8 cellular contexts compared by ENCODE assay signal in genomic region chr19:17555480-17555928, GRCh38. TPM values are rescaled to one million over a fixed set of nuclear protein-coding genes. Genes with fewer than 3 reads are reported as not detected.
DNase-seq lines count a peak whose midpoint lies in the region; ATAC-seq, FAIRE-seq and TF ChIP-seq lines count a peak whose summit lies in the region.

COLGALT1 (plus strand) TSS chr19:17555649; CDS start chr19:17555714, 65 bp downstream.

- TF ChIP-seq CTCF in WI38 (IDR thresholded peaks at IDR 0.05; ENCODE audit: low read depth, low read length), result no peak
- TF ChIP-seq CTCF in mammary epithelial cell (conservative IDR thresholded peaks at IDR 0.05 in 1 of 2, IDR thresholded peaks at IDR 0.05 in 1 of 2; ENCODE audit: extremely low read depth in 1 of 2, insufficient read depth in 1 of 2, low read depth in 1 of 2, low read length in 2 of 2), result no peak

- CTCF ChIA-PET in mammary epithelial cell (lab: Charles Lee; ENCODE audit: low non-redundant PET), result no interaction called here

- H3K9ac ChIP-seq in mammary epithelial cell (ENCODE audit: insufficient read depth, low read length), result peak within 1 kb of the TSS; percentile 76

- intact Hi-C loops in mammary epithelial cell (cut with micrococcal nuclease), result loop anchor here (1.0 kb wide), 2 partner anchors 43 to 86 kb away; no protein-coding TSS in a partner anchor

- ATAC-seq in GM18873 (IDR thresholded peaks at IDR 0.05; ENCODE audit: low FRiP score, unreplicated experiment) (peak; percentile 62), HG03159 (IDR thresholded peaks at IDR 0.05; ENCODE audit: unreplicated experiment) (peak; percentile 85)

- H2AFZ ChIP-seq in mammary epithelial cell (ENCODE audit: low read depth, low read length), result peak within 1 kb of the TSS; percentile 98

- WGBS in mammary epithelial cell (ENCODE audit: low coverage, missing lambda C conversion rate), result 2% methylated on average over 21 of the region's 64 CpGs
- WGBS in small intestine, 3 donors, result 0 to 1% (median 0%) methylated on average over 35 to 64 of the region's 64 CpGs

- FAIRE-seq in A204.1 (lab: Jason Lieb, UNC) (peak; percentile 95), small intestine (lab: Jason Lieb, UNC) (no peak)

- no peaks in the 10 kb centered on the region for H3K9me3 ChIP-seq in mammary epithelial cell (replicated peaks; ENCODE audit: insufficient read depth, low read length)
- no peaks in the 10 kb centered on the region for H3K9me3 ChIP-seq in small intestine (ENCODE audit: control insufficient read depth, low read depth)

- H3K27ac ChIP-seq in mammary epithelial cell (ENCODE audit: insufficient read depth, low read depth, low read length), result peak within 1 kb of the TSS; percentile 60
- peak within 1 kb of the TSS; percentile 69 to 87 for H3K27ac ChIP-seq in small intestine (ENCODE audit: low read depth in 1 of 2, low read length in 1 of 2)

- H3K79me2 ChIP-seq in mammary epithelial cell (ENCODE audit: insufficient read depth, low read length), result peaks cover 39% of the 10 kb centered on the region

- no peaks in the 10 kb centered on the region for H4K20me1 ChIP-seq in mammary epithelial cell (ENCODE audit: insufficient read depth, low read length)

- DNase-seq in NCI-H226 (peak; percentile 92), mammary epithelial cell (peak; percentile 92), iPS-NIHi11 (ENCODE audit: low spot score) (peak; percentile 98), small intestine (peak; percentile 99)

- H3K36me3 ChIP-seq in mammary epithelial cell (ENCODE audit: insufficient read depth, low read length) (peaks cover 4% of the 10 kb centered on the region), small intestine (ENCODE audit: control insufficient read depth in 2 of 2, insufficient read depth in 2 of 2, low read length in 2 of 2) (peaks cover 0 to 4% of the 10 kb centered on the region in 2 donors)

- H3K4me1 ChIP-seq in mammary epithelial cell (ENCODE audit: insufficient read depth, low read length), result peaks cover 9% of the 10 kb centered on the region
- peaks cover 0 to 7% of the 10 kb centered on the region in 2 donors for H3K4me1 ChIP-seq in small intestine (ENCODE audit: control insufficient read depth in 2 of 2, insufficient read depth in 1 of 2, low read depth in 1 of 2, low read length in 1 of 2)

- dilution Hi-C loops in mammary epithelial cell (cut with HindIII; ENCODE audit: low sequenced_read_pairs), result loop anchor here (5.0 kb wide), 1 partner anchor 33 kb away; no protein-coding TSS in a partner anchor

- H3K4me3 ChIP-seq in WI38 (ENCODE audit: low read depth, low read length), result peak within 1 kb of the TSS; percentile 85
- peak within 1 kb of the TSS; percentile 60 to 99 (median 95) for H3K4me3 ChIP-seq in mammary epithelial cell (replicated peaks in 1 of 3; ENCODE audit: insufficient read depth in 1 of 3, low read depth in 2 of 3, low read length in 3 of 3)
- peak within 1 kb of the TSS; percentile 68 to 91 for H3K4me3 ChIP-seq in small intestine (ENCODE audit: low read depth in 1 of 2, low read length in 2 of 2)

- BruUV-seq in mammary epithelial cell (replicated peaks; lab: Mats Ljungman, UMichigan), result no TSS peak

- peak within 1 kb of the TSS; percentile 83 for H3K4me2 ChIP-seq in mammary epithelial cell (ENCODE audit: insufficient read depth, low read depth, low read length)

- in situ Hi-C loops in mammary epithelial cell (cut with MboI; ENCODE audit: low sequenced_read_pairs in 2 of 2), result no loop called here

- H3K27me3 ChIP-seq in mammary epithelial cell (ENCODE audit: insufficient read depth, low read length) (no peaks in the 10 kb centered on the region), small intestine (ENCODE audit: control insufficient read depth in 2 of 2, insufficient read depth in 2 of 2, low read length in 2 of 2) (no peaks in the 10 kb centered on the region)

RNA-seq across cellular contexts. Expression of gene COLGALT1, which starts in this region (rescaled TPM):
- 10 to 100 TPM; 74.2 to 92.5 TPM for total RNA-seq in mammary epithelial cell
- polyA plus RNA-seq in mammary epithelial cell (127 TPM), small intestine (10 to 100 TPM; 21.0 to 39.5 (median 23.8) TPM)
- 162 TPM for polyA minus RNA-seq in mammary epithelial cell

Comparison
In these comparisons a context has a peak if more than half of its experiments do, and no peak if none do; other contexts are left out.
1. Peak in every context shown above with its lines: DNase-seq, ATAC-seq, H3K4me3 ChIP-seq and H3K27ac ChIP-seq.